ENCODE assay signal across 25 cellular contexts in the genomic region with DNA sequence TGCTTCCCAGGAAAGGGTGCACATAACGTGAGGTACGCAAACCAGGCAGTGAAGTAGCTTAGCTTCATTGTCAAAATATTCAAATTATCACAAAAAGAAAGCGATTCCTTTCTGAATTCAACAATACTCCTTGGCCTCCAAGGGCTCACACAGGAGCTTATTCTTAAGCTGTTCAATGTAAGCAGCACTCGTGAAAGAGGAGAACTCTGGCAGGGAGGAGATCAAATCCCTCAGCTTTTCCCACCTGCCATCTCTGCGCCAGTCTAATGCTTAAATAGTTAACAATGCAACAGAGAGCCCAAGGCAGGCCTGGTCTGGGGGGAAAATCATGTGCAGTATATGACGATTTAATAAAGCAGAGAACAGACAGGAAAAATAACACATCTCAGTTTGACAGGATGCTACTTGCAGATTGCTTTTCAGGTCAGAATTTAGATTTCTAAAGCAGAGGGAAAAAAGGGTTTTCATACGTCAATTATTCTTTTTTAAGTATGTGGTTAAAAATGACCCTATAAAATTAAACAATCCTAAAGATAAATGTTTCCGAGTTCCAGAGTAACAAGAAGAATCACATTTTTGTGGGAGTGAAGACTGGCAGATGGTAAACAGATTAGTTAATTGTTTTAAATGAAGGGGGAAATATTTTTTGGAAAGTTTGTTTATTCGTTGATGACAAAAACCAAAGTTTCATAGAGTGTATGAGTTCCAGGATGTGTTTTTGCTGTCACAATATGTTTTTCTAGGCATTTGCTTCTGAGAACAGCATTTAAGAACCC. TPM values are rescaled to one million over a fixed set of nuclear protein-coding genes. Genes with fewer than 3 reads are reported as not detected.
A peak's percentile ranks its signal among the peaks of the same experiment; 100 is the strongest.
DNase-seq lines count a peak whose midpoint lies in the region; ATAC-seq and TF ChIP-seq lines count a peak whose summit lies in the region.
"Had no signal": no experiment of that assay in that cellular context is flagged by ENCODE, and none has a peak within 500 bp of the region (broad histone marks: within the 10 kb centered on the region; RNA-seq: fewer than 3 reads in every experiment).

No MANE protein-coding gene starts in this region.

- no peaks in the 10 kb centered on the region for H3K9me3 Mint-ChIP-seq in mesothelial cell of epicardium
- H3K9me3 Mint-ChIP-seq: activated CD8-positive, alpha-beta T cell treated with anti-CD3 and anti-CD28 coated beads for 36 hours; activated naive CD8-positive, alpha-beta T cell treated with anti-CD3 and anti-CD28 coated beads, Interleukin-2, amount 50 U/mL, for 24 hours; natural killer cell had no signal

- peaks cover 85% of the 10 kb centered on the region for H3K4me1 Mint-ChIP-seq in mesothelial cell of epicardium
- H3K4me1 Mint-ChIP-seq: activated naive CD8-positive, alpha-beta T cell treated with anti-CD3 and anti-CD28 coated beads, Interleukin-2, amount 50 U/mL, for 24 hours; B cell had no signal

- no peaks in the 10 kb centered on the region for H3K9me3 ChIP-seq in heart left ventricle
- H3K9me3 ChIP-seq in uterus: no peaks in the 10 kb centered on the region
- H3K9me3 ChIP-seq: psoas muscle, tibial nerve had no signal

- peak overlapping the region; percentile 91 for H3K27ac Mint-ChIP-seq in mesothelial cell of epicardium
- H3K27ac Mint-ChIP-seq: activated CD8-positive, alpha-beta T cell treated with anti-CD3 and anti-CD28 coated beads for 36 hours; activated naive CD8-positive, alpha-beta T cell treated with anti-CD3 and anti-CD28 coated beads, Interleukin-2, amount 50 U/mL, for 24 hours; B cell; natural killer cell had no signal

- H3K27me3 ChIP-seq in heart left ventricle (no peaks in the 10 kb centered on the region), uterus (no peaks in the 10 kb centered on the region)
- H3K27me3 ChIP-seq: tibial nerve had no signal

- no peak for TF ChIP-seq POLR2A in heart left ventricle (IDR thresholded peaks at IDR 0.05)
- TF ChIP-seq POLR2A in uterus (IDR thresholded peaks at IDR 0.05): no peak

- H3K4me3 Mint-ChIP-seq in mesothelial cell of epicardium: no peak overlapping the region
- H3K4me3 Mint-ChIP-seq: activated CD8-positive, alpha-beta T cell treated with anti-CD3 and anti-CD28 coated beads for 36 hours; activated naive CD8-positive, alpha-beta T cell treated with anti-CD3 and anti-CD28 coated beads, Interleukin-2, amount 50 U/mL, for 24 hours; B cell; natural killer cell had no signal

- H3K36me3 ChIP-seq in heart left ventricle (peaks cover 0 to 30% (median 0%) of the 10 kb centered on the region in 9 donors), uterus (no peaks in the 10 kb centered on the region)
- H3K36me3 ChIP-seq: tibial nerve had no signal

- TF ChIP-seq CTCF in heart left ventricle (IDR thresholded peaks at IDR 0.05) (no peak), mesothelial cell of epicardium (IDR thresholded peaks at IDR 0.05; ENCODE audit: unreplicated experiment) (no peak), uterus (IDR thresholded peaks at IDR 0.05) (no peak)

- ATAC-seq in heart left ventricle (peak in 1 of 4 donors; percentile 15), HG03342 (IDR thresholded peaks at IDR 0.05; ENCODE audit: unreplicated experiment) (no peak), HG02798 (IDR thresholded peaks at IDR 0.05; ENCODE audit: poor library complexity, unreplicated experiment) (no peak), GM18502 (IDR thresholded peaks at IDR 0.05; ENCODE audit: poor library complexity, unreplicated experiment) (no peak)
- ATAC-seq: activated CD4-positive, CD25-positive, alpha-beta regulatory T cell treated with anti-CD3 and anti-CD28 coated beads, Interleukin-2, amount 50 U/mL, for 24 hours; activated CD8-positive, alpha-beta T cell treated with anti-CD3 and anti-CD28 coated beads for 36 hours; activated naive CD8-positive, alpha-beta T cell treated with anti-CD3 and anti-CD28 coated beads, Interleukin-2, amount 50 U/mL, for 24 hours; left colon; natural killer cell; psoas muscle; stimulated activated naive CD8-positive, alpha-beta T cell treated with anti-CD3 and anti-CD28 coated beads, Interleukin-15, Interleukin-2, amounts not matched to agents 100 U/mL and 50 U/mL, for 24 hours had no signal

- H3K4me1 ChIP-seq in heart left ventricle: peaks cover 0 to 48% (median 25%) of the 10 kb centered on the region in 12 donors
- H3K4me1 ChIP-seq in uterus: no peaks in the 10 kb centered on the region

- H3K27ac ChIP-seq in heart left ventricle (peak overlapping the region in 9 of 12 donors; percentile 4 to 43 (median 27)), uterus (peak overlapping the region; percentile 31 to 36)
- H3K27ac ChIP-seq: HL-60, psoas muscle had no signal

- H3K36me3 Mint-ChIP-seq in mesothelial cell of epicardium: peaks cover 9% of the 10 kb centered on the region
- H3K36me3 Mint-ChIP-seq: natural killer cell had no signal

- H3K4me3 ChIP-seq in heart left ventricle (no peak overlapping the region), uterus (no peak overlapping the region)
- H3K4me3 ChIP-seq: psoas muscle, tibial nerve had no signal

- no peaks in the 10 kb centered on the region for H3K27me3 Mint-ChIP-seq in mesothelial cell of epicardium (ENCODE audit: low read depth)
- H3K27me3 Mint-ChIP-seq: activated CD8-positive, alpha-beta T cell treated with anti-CD3 and anti-CD28 coated beads for 36 hours; activated naive CD8-positive, alpha-beta T cell treated with anti-CD3 and anti-CD28 coated beads, Interleukin-2, amount 50 U/mL, for 24 hours; B cell had no signal

- no peak for DNase-seq in heart left ventricle
- DNase-seq in cardiac septum (ENCODE audit: low spot score): no peak
- peak; percentile 10 for DNase-seq in astrocyte of the hippocampus (ENCODE audit: low read depth, low spot score)
- no peak for DNase-seq in mesothelial cell of epicardium (ENCODE audit: low spot score in 2 of 2, unreplicated experiment in 2 of 2)
- DNase-seq in uterus: no peak
- DNase-seq: activated CD8-positive, alpha-beta T cell treated with anti-CD3 and anti-CD28 coated beads for 36 hours; activated gamma-delta T cell; activated naive CD8-positive, alpha-beta T cell treated with anti-CD3 and anti-CD28 coated beads, Interleukin-2, amount 50 U/mL, for 24 hours; DND-41; glutamatergic neuron; left colon; natural killer cell; NCI-H1417; NCI-H2171; stimulated activated CD4-positive, alpha-beta T cell treated with anti-CD3 and anti-CD28 coated beads, Interleukin-2, amount 100 ng/mL, for 48 hours; stimulated activated naive CD8-positive, alpha-beta T cell treated with anti-CD3 and anti-CD28 coated beads, Interleukin-15, Interleukin-2, amounts not matched to agents 100 U/mL and 50 U/mL, for 24 hours; SW 1271 had no signal

- WGBS in heart left ventricle, 4 donors: 51 to 62% (median 59%) methylated on average over 9 of the region's 9 CpGs

- intact Hi-C loops in heart left ventricle (cut with DNase I) (loop anchor here in 1 of 10 donors (5.0 kb wide), 1 partner anchor 50 kb away; no protein-coding TSS in a partner anchor), cardiac septum (cut with DNase I) (no loop called here), uterus (cut with DNase I; ENCODE audit: low total_unique reads) (no loop called here)

RNA-seq across cellular contexts. Expression of a gene that starts 46.0 kb away (rescaled TPM):
- total RNA-seq in heart left ventricle (10 to 100 TPM in 5 of 9 donors, 1 to 10 TPM in 4; 6.6 to 27.3 (median 10.0) TPM), cardiac septum (13.0 TPM), mesothelial cell of epicardium (158 to 164 TPM (median 161 TPM) in 3 replicates), uterus (10 to 100 TPM in 3 of 4 donors, 1 to 10 TPM in 1; 8.7 to 76.9 (median 29.3) TPM)
- 1 to 10 TPM; 7.7 to 9.5 TPM for polyA plus RNA-seq in heart left ventricle
